Comparison of ENCODE assay signal across 8 cellular contexts in the genomic region with DNA sequence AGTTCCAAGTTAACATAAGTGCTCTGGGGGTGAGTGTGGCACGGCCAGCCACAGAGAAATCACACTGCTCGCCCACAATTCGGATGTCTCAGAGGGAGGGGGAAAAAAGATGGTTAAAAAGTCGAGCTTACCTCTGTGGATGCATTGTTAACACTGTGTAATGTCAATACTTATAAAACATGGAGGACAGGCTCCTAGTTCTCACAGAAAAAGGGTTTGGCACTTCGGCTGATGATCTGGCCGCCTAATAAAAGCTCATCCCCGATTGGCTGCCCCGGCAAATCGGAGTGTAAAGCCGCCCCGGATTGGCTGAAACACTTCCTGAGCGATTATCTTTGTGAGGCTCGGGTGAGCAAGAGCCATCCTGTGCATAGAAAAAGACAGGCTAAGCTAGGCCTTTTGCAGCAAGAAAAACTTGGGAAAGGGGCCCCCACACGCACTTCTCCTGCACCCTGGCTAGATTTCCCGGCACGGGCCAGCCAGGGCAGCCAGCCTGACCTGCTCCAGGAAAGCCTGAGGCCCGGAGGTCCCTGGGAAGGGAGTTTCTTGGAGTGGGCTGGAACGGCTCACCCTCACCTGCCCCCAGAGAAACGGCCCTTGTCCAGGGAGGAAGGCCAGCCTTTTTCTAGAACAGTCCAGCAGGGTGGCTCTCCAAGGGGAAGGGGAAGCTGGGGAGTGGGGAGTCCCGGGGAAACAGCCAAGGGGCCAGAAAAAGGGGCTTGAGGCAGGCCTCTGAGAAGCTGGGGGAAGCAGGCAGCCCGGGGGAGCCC. TPM values are rescaled to one million over a fixed set of nuclear protein-coding genes. Genes with fewer than 3 reads are reported as not detected.
DNase-seq lines count a peak whose midpoint lies in the region; ATAC-seq, FAIRE-seq and TF ChIP-seq lines count a peak whose summit lies in the region.

A gene (minus strand): TSS at position 174 of the 770 bp plus-strand sequence. CDS start 29 bp downstream, at position 145.

- TF ChIP-seq POLR2A in GM18526 (IDR thresholded peaks at IDR 0.05; ENCODE audit: extremely low read depth, insufficient read length): peak; percentile 24

- DNase-seq in A172 (ENCODE audit: low spot score) (peak; percentile 95), NCI-H524 (lab: John Stamatoyannopoulos, UW) (peak; percentile 85 to 93), keratinocyte (ENCODE audit: low read depth, low spot score) (peak; percentile 71)
- peak; percentile 98 for DNase-seq in activated CD4-positive, CD25-positive, alpha-beta regulatory T cell treated with anti-CD3 and anti-CD28 coated beads, Interleukin-2, amount 50 U/mL, for 72 hours
- DNase-seq in central memory CD4-positive, alpha-beta T cell: peak; percentile 97
- peak; percentile 82 to 100 (median 97) for DNase-seq in stimulated activated CD4-positive, alpha-beta T cell treated with anti-CD3 and anti-CD28 coated beads, Interleukin-12 subunit alpha, Interleukin-12 subunit beta, amount 100 ng/mL, for 48 hours (ENCODE audit: low read depth in 2 of 3, low spot score in 1 of 3)

- H3K4me1 ChIP-seq in keratinocyte (ENCODE audit: control insufficient read depth, extremely low read depth, insufficient read depth, low read length): peaks cover 99% of the 10 kb centered on the region

- no peak for TF ChIP-seq CTCF in keratinocyte (optimal IDR thresholded peaks at IDR 0.05 in 1 of 3, IDR thresholded peaks at IDR 0.05 in 1 of 3, conservative IDR thresholded peaks at IDR 0.05 in 1 of 3; ENCODE audit: extremely low read depth in 1 of 3, insufficient read depth in 2 of 3, low read length in 3 of 3)

- H2AFZ ChIP-seq in keratinocyte (ENCODE audit: control insufficient read depth, low read length): no peak within 1 kb of the TSS

- peak within 1 kb of the TSS; percentile 86 for H3K9ac ChIP-seq in keratinocyte (ENCODE audit: control insufficient read depth, extremely low read depth, insufficient read depth, low read length)

- H3K9me3 ChIP-seq in keratinocyte (ENCODE audit: control insufficient read depth, low read depth, low read length): no peaks in the 10 kb centered on the region

- FAIRE-seq in keratinocyte (lab: Jason Lieb, UNC): no peak

- H3K79me2 ChIP-seq in keratinocyte (ENCODE audit: control insufficient read depth, insufficient read depth, low read length): peaks cover 48% of the 10 kb centered on the region

- no peaks in the 10 kb centered on the region for H3K9me1 ChIP-seq in keratinocyte (ENCODE audit: control insufficient read depth, extremely low read depth, insufficient read depth, low read length)

- no peaks in the 10 kb centered on the region for H3K36me3 ChIP-seq in keratinocyte (ENCODE audit: control insufficient read depth in 2 of 2, extremely low read depth in 1 of 2, insufficient read depth in 2 of 2, low read length in 2 of 2)

- H3K27me3 ChIP-seq in keratinocyte (ENCODE audit: control insufficient read depth, extremely low read depth, insufficient read depth, low read length): no peaks in the 10 kb centered on the region

- dilution Hi-C loops in keratinocyte (cut with MboI; ENCODE audit: extremely low pct_ligation_motif_present, low sequenced_read_pairs): no loop called here

- no peaks in the 10 kb centered on the region for H4K20me1 ChIP-seq in keratinocyte (ENCODE audit: control insufficient read depth, extremely low read depth, insufficient read depth, low read length)

- H3K4me2 ChIP-seq in keratinocyte (ENCODE audit: control insufficient read depth, extremely low read depth, insufficient read depth, low read depth, low read length): peak within 1 kb of the TSS; percentile 84

- H3K4me3 ChIP-seq in keratinocyte (ENCODE audit: control insufficient read depth in 2 of 3, extremely low read depth in 1 of 3, insufficient read depth in 2 of 3, low read depth in 1 of 3, low read length in 3 of 3): peak within 1 kb of the TSS; percentile 50 to 71 (median 70)

- H3K27ac ChIP-seq in keratinocyte (ENCODE audit: control insufficient read depth, insufficient read depth, low read length): peak within 1 kb of the TSS; percentile 99

- peak; percentile 52 for ATAC-seq in HG03432 (IDR thresholded peaks at IDR 0.05; ENCODE audit: unreplicated experiment)

RNA-seq across cellular contexts. Expression of the gene that starts here (rescaled TPM):
- total RNA-seq in A172 (2014; rRNA removed; shearing (Covaris generic)): 19.6 and 22.1 TPM in 2 replicates
- polyA plus RNA-seq in keratinocyte: 30.0 to 42.6 TPM (median 39.8 TPM) in 3 replicates
- polyA plus RNA-seq in keratinocyte (2011; ENCODE audit: low read depth): 49.3 TPM
- polyA plus RNA-seq in keratinocyte (2011; cell fraction: cytosol; rRNA removed): 21.6 and 26.9 TPM in 2 replicates
- 95.0 and 95.8 TPM in 2 replicates for polyA plus RNA-seq in keratinocyte (2011; cell fraction: nucleus; rRNA removed)
- polyA plus RNA-seq in keratinocyte (2012; ENCODE audit: low replicate concordance): 34.7 and 37.8 TPM in 2 replicates
- 40.3 to 48.9 TPM (median 40.8 TPM) in 3 replicates for polyA minus RNA-seq in keratinocyte
- 21.7 TPM for polyA minus RNA-seq in keratinocyte (2011; cell fraction: cytosol; rRNA and poly(A)+ RNA removed)
- polyA minus RNA-seq in keratinocyte (2011; cell fraction: nucleus; rRNA and poly(A)+ RNA removed): 51.6 and 102 TPM in 2 replicates

Comparison
In these comparisons a context has a peak if more than half of its experiments do, and no peak if none do; other contexts are left out.
1. Peak in every context shown above with its lines: DNase-seq, ATAC-seq, H3K4me3 ChIP-seq and H3K27ac ChIP-seq.